8 cellular contexts compared by ENCODE assay signal in the genomic region with DNA sequence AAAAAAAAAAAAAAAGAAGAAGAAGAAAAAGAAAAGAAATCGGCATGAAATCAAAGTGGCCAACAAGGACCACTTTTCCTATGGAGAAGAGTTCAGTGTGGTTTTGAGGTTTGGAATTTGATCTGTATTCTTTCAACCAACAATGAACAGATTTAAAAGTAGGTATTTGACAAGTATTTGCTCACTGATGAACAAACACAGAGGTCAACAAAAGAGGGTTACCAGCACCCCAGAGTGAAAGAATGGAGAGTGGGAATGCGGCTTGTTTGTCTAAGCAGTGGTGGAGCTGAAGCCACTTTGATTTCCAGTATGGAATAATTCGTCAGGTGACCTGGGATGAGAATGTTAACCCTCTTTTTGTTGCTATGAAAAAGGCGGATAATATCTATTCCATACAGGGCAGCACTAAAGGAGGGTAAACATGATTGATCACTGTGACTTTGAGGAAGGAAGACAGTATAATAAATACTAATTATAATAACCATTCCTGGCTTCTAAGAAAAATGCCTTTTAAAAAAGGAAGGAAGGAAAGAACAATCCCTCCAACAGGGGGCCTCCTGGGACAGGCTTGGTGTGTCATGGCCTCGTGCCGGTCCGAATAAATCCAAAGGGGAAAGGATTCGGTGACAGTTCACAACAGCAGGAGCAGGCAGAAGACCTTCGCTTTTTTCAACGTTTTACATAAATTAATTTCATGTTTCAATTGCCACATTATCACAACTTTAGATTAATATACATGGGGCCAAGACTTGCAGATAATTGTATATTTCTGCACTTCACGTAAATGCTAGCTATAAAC.
DNase-seq lines count a peak whose midpoint lies in the region; ATAC-seq and TF ChIP-seq lines count a peak whose summit lies in the region.

No MANE protein-coding gene starts in this region.

- H3K4me3 ChIP-seq in astrocyte of the spinal cord (ENCODE audit: low read depth, low read length), result no peak overlapping the region

- in situ Hi-C loops in astrocyte of the spinal cord (cut with HindIII; ENCODE audit: low sequenced_read_pairs), result no loop called here

- H3K4me3 Mint-ChIP-seq in activated T-cell treated with anti-CD3 and anti-CD28 coated beads, Interleukin-2, amount 50 U/mL, for 24 hours, result no peak overlapping the region

- no peak overlapping the region for H3K27ac Mint-ChIP-seq in activated T-cell treated with anti-CD3 and anti-CD28 coated beads, Interleukin-2, amount 50 U/mL, for 24 hours

- H3K27me3 Mint-ChIP-seq in activated T-cell treated with anti-CD3 and anti-CD28 coated beads, Interleukin-2, amount 50 U/mL, for 24 hours, result peaks cover 49% of the 10 kb centered on the region

- no peaks in the 10 kb centered on the region for H3K4me1 Mint-ChIP-seq in activated T-cell treated with anti-CD3 and anti-CD28 coated beads, Interleukin-2, amount 50 U/mL, for 24 hours (ENCODE audit: low read depth)

- peak; percentile 60 for TF ChIP-seq CTCF in astrocyte of the spinal cord (IDR thresholded peaks at IDR 0.05; ENCODE audit: low read depth, low read length)

- H3K9me3 Mint-ChIP-seq in activated T-cell treated with anti-CD3 and anti-CD28 coated beads, Interleukin-2, amount 50 U/mL, for 24 hours, result no peaks in the 10 kb centered on the region

- no peaks in the 10 kb centered on the region for H3K36me3 Mint-ChIP-seq in activated T-cell treated with anti-CD3 and anti-CD28 coated beads, Interleukin-2, amount 50 U/mL, for 24 hours (ENCODE audit: low read depth)

- no peak for ATAC-seq in HG03521 (IDR thresholded peaks at IDR 0.05; ENCODE audit: unreplicated experiment)

- DNase-seq in DMS114 treated with DMSO at 0.1 percent for 48 hours (lab: John Stamatoyannopoulos, UW; ENCODE audit: unreplicated experiment) (peak; percentile 2), NCI-H1092 (lab: John Stamatoyannopoulos, UW) (peak; percentile 43), astrocyte of the spinal cord (ENCODE audit: low read depth, low spot score) (peak; percentile 29), medulla oblongata (ENCODE audit: extremely low spot score) (peak; percentile 34), HuH-7.5 (ENCODE audit: low spot score) (no peak)
- DNase-seq in activated CD4-positive, alpha-beta T cell treated with anti-CD3 and anti-CD28 coated beads, Interleukin-2, amount 50 U/mL, for 1 hour, result no peak
- no peak for DNase-seq in activated T-cell treated with anti-CD3 and anti-CD28 coated beads, Interleukin-2, amount 50 U/mL, for 24 hours

Comparison
In these comparisons a context has a peak if more than half of its experiments do, and no peak if none do; other contexts are left out.
1. DNase-seq: peak in DMS114 treated with DMSO at 0.1 percent for 48 hours (single experiment), NCI-H1092 (single experiment), astrocyte of the spinal cord (single experiment) and medulla oblongata (single experiment); none in activated CD4-positive, alpha-beta T cell treated with anti-CD3 and anti-CD28 coated beads, Interleukin-2, amount 50 U/mL, for 1 hour (single experiment), HuH-7.5 (single experiment) and activated T-cell treated with anti-CD3 and anti-CD28 coated beads, Interleukin-2, amount 50 U/mL, for 24 hours (single experiment).